ENCODE assay signal across 9 cellular contexts in genomic region chr10:103145860-103146466, GRCh38. TPM values are rescaled to one million over a fixed set of nuclear protein-coding genes. Genes with fewer than 3 reads are reported as not detected.
DNase-seq lines count a peak whose midpoint lies in the region; ATAC-seq and TF ChIP-seq lines count a peak whose summit lies in the region.
"Had no signal": no experiment of that assay in that cellular context is flagged by ENCODE, and none has a peak within 500 bp of the region (broad histone marks: within the 10 kb centered on the region; RNA-seq: fewer than 3 reads in every experiment).

No MANE protein-coding gene starts in this region.

- peak; percentile 82 for DNase-seq in EL
- DNase-seq in NCI-H82 treated with DMSO at 0.1 percent for 48 hours (lab: John Stamatoyannopoulos, UW; ENCODE audit: unreplicated experiment), result peak; percentile 50
- DNase-seq in fibroblast of the aortic adventitia (ENCODE audit: low read depth), result peak; percentile 97
- DNase-seq in prostate gland (ENCODE audit: low spot score), result no peak
- DNase-seq in MM.1S, result no peak
- DNase-seq: activated T-cell treated with anti-CD3 and anti-CD28 coated beads, Interleukin-2, amount 50 U/mL, for 24 hours had no signal

- H3K27ac ChIP-seq in parathyroid adenoma (peak overlapping the region; percentile 0), prostate gland (no peak overlapping the region), MM.1S (ENCODE audit: low read length) (no peak overlapping the region)

- H3K4me2 ChIP-seq in parathyroid adenoma (ENCODE audit: low read length) (no peak overlapping the region), MM.1S (ENCODE audit: low read depth, low read length) (no peak overlapping the region)

- no peak for TF ChIP-seq CTCF in fibroblast of the aortic adventitia (IDR thresholded peaks at IDR 0.05; ENCODE audit: insufficient read depth, low read length)
- no peak for TF ChIP-seq CTCF in parathyroid adenoma (IDR thresholded peaks at IDR 0.05)
- no peak for TF ChIP-seq CTCF in prostate gland (IDR thresholded peaks at IDR 0.05)
- no peak for TF ChIP-seq CTCF in MM.1S (IDR thresholded peaks at IDR 0.05; ENCODE audit: low read length)

- intact Hi-C loops in prostate gland (cut with DNase I), result no loop called here

- no peaks in the 10 kb centered on the region for H3K27me3 ChIP-seq in parathyroid adenoma (ENCODE audit: control insufficient read depth, insufficient read depth, low read length)
- H3K27me3 ChIP-seq in prostate gland (replicated peaks; ENCODE audit: insufficient read depth), result no peaks in the 10 kb centered on the region
- no peaks in the 10 kb centered on the region for H3K27me3 ChIP-seq in MM.1S (replicated peaks; ENCODE audit: insufficient read depth, low read length)

- H3K79me2 ChIP-seq in parathyroid adenoma (peaks cover 32% of the 10 kb centered on the region), MM.1S (ENCODE audit: low read length) (no peaks in the 10 kb centered on the region)

- H3K9me3 ChIP-seq in parathyroid adenoma (ENCODE audit: control insufficient read depth, low read length) (no peaks in the 10 kb centered on the region), prostate gland (no peaks in the 10 kb centered on the region), MM.1S (replicated peaks; ENCODE audit: insufficient read depth, low read length) (no peaks in the 10 kb centered on the region)

- no peaks in the 10 kb centered on the region for H4K20me1 ChIP-seq in MM.1S (ENCODE audit: insufficient read depth, low read length)

- H2AFZ ChIP-seq in parathyroid adenoma (no peak overlapping the region), MM.1S (ENCODE audit: low read length) (no peak overlapping the region)

- no peak for TF ChIP-seq POLR2A in prostate gland (IDR thresholded peaks at IDR 0.05)

- no peaks in the 10 kb centered on the region for H3F3A ChIP-seq in MM.1S (ENCODE audit: insufficient read depth, low read length)

- 54% methylated on average over 3 of the region's 3 CpGs for WGBS in prostate gland

- ATAC-seq in GM21737 (IDR thresholded peaks at IDR 0.05; ENCODE audit: unreplicated experiment), result no peak
- no peak for ATAC-seq in GM19463 (IDR thresholded peaks at IDR 0.05; ENCODE audit: unreplicated experiment)

- H3K36me3 ChIP-seq in parathyroid adenoma (ENCODE audit: control insufficient read depth, insufficient read depth, low read length) (no peaks in the 10 kb centered on the region), prostate gland (no peaks in the 10 kb centered on the region), MM.1S (replicated peaks; ENCODE audit: insufficient read depth, low read length) (no peaks in the 10 kb centered on the region)

- H3K4me1 ChIP-seq in parathyroid adenoma (peaks cover 13% of the 10 kb centered on the region), prostate gland (replicated peaks) (peaks cover 4% of the 10 kb centered on the region), MM.1S (ENCODE audit: low read length) (no peaks in the 10 kb centered on the region)

- H3K4me3 ChIP-seq in fibroblast of the aortic adventitia (ENCODE audit: low read depth, low read length) (no peak overlapping the region), parathyroid adenoma (ENCODE audit: low read depth, low read length) (no peak overlapping the region), prostate gland (no peak overlapping the region), MM.1S (ENCODE audit: low read length) (no peak overlapping the region)

- no peaks in the 10 kb centered on the region for H3K9me2 ChIP-seq in MM.1S (replicated peaks; ENCODE audit: insufficient read depth, low read length)

- H3K9ac ChIP-seq in parathyroid adenoma (no peak overlapping the region), MM.1S (ENCODE audit: low read length) (no peak overlapping the region)

RNA-seq across cellular contexts. Expression of gene NT5C2, which starts 47.1 kb away (rescaled TPM):
- total RNA-seq in fibroblast of the aortic adventitia (ENCODE audit: low replicate concordance) (95.2 and 122 TPM in 2 replicates), prostate gland (100 to 1,000 TPM in 1 of 2 donors, 10 to 100 TPM in 1; 88.4 to 112 TPM)

Comparison
In these comparisons a context has a peak if more than half of its experiments do, and no peak if none do; other contexts are left out.
1. DNase-seq: peak in EL (single experiment), NCI-H82 treated with DMSO at 0.1 percent for 48 hours (single experiment) and fibroblast of the aortic adventitia (single experiment); none in prostate gland (single experiment) and MM.1S (single experiment).